Comparison of ENCODE assay signal across 4 cellular contexts in genomic region chr3:134755821-134756220, GRCh38.
"Had no signal": no experiment of that assay in that cellular context is flagged by ENCODE, and none has a peak within 500 bp of the region (broad histone marks: within the 10 kb centered on the region; RNA-seq: fewer than 3 reads in every experiment).

No MANE protein-coding gene starts in this region.

- H3K9me3 ChIP-seq: HAP-1 had no signal

- H3K4me1 ChIP-seq: HAP-1 had no signal

- H3K36me3 ChIP-seq: HAP-1 had no signal

- H3K4me3 ChIP-seq: GM23248, HAP-1 had no signal

- DNase-seq: GOT3 had no signal

- H3K27ac ChIP-seq: GM23248, HL-60 had no signal
